In genomic region chr6:15800821-15801617, GRCh38 we compare ENCODE assay signal across 17 cellular contexts.
"Had no signal": no experiment of that assay in that cellular context is flagged by ENCODE, and none has a peak within 500 bp of the region (broad histone marks: within the 10 kb centered on the region; RNA-seq: fewer than 3 reads in every experiment).

No MANE protein-coding gene starts in this region.

- ATAC-seq: activated naive CD4-positive, alpha-beta T cell treated with anti-CD3 and anti-CD28 coated beads, Interleukin-2, amount 50 U/mL, for 72 hours; activated T-cell treated with anti-CD3 and anti-CD28 coated beads, Interleukin-2, amount 50 U/mL, for 72 hours; left lung; mucosa of descending colon; naive thymus-derived CD4-positive, alpha-beta T cell; stimulated activated memory B cell treated with anti-CD40 and anti-IgM and Interleukin-4, amounts not matched to agents 10 μg/mL and 1 μg/mL and 100 μg/mL, for 72 hours had no signal

- H3K4me1 ChIP-seq: colonic mucosa, left lung, parathyroid adenoma had no signal

- H3K4me3 ChIP-seq: colonic mucosa, left lung, mucosa of descending colon had no signal

- H2AFZ ChIP-seq: parathyroid adenoma had no signal

- H3K27me3 ChIP-seq: colonic mucosa, left lung, neutrophil had no signal

- H3K27ac ChIP-seq: colonic mucosa, left lung, neutrophil, parathyroid adenoma had no signal

- H3K36me3 ChIP-seq: colonic mucosa, left lung, neutrophil had no signal

- H3K79me2 ChIP-seq: parathyroid adenoma had no signal

- DNase-seq: activated CD4-positive, alpha-beta T cell treated with anti-CD3 and anti-CD28 coated beads, Interleukin-2, amount 10 ng/mL, durations not matched to agents 7 days and 5 days; activated CD8-positive, alpha-beta memory T cell treated with anti-CD3 and anti-CD28 coated beads, Interleukin-2, amount 50 U/mL, for 48 hours; activated gamma-delta T cell; activated T-cell treated with anti-CD3 and anti-CD28 coated beads, Interleukin-2, amount 50 U/mL, for 72 hours; central memory CD4-positive, alpha-beta T cell; colonic mucosa; foreskin melanocyte; head of caudate nucleus; left lung; mucosa of descending colon; naive thymus-derived CD4-positive, alpha-beta T cell; retina; stimulated activated CD4-positive, alpha-beta T cell treated with anti-CD3 and anti-CD28 coated beads, Interleukin-2, amount 100 ng/mL, for 48 hours had no signal

- H3K9me3 ChIP-seq: neutrophil had no signal
